Comparison of ENCODE assay signal across 29 cellular contexts in genomic region chr2:240510513-240511210, GRCh38. TPM values are rescaled to one million over a fixed set of nuclear protein-coding genes. Genes with fewer than 3 reads are reported as not detected.
DNase-seq lines count a peak whose midpoint lies in the region; ATAC-seq and TF ChIP-seq lines count a peak whose summit lies in the region.
"Had no signal": no experiment of that assay in that cellular context is flagged by ENCODE, and none has a peak within 500 bp of the region (broad histone marks: within the 10 kb centered on the region; RNA-seq: fewer than 3 reads in every experiment).

No MANE protein-coding gene starts in this region.

- H3K9me3 ChIP-seq in endodermal cell (ENCODE audit: control insufficient read depth, low read length) (no peaks in the 10 kb centered on the region), osteoblast (ENCODE audit: low read depth, low read length) (no peaks in the 10 kb centered on the region)
- H3K9me3 ChIP-seq: adrenal gland, body of pancreas, right lobe of liver, thoracic aorta, vagina had no signal

- peak; percentile 14 for DNase-seq in activated CD8-positive, alpha-beta T cell treated with anti-CD3 and anti-CD28 coated beads, Interleukin-2, amount 10 ng/mL, durations not matched to agents 7 days and 5 days
- no peak for DNase-seq in activated CD8-positive, alpha-beta T cell treated with anti-CD3 and anti-CD28 coated beads for 36 hours
- no peak for DNase-seq in CD14-positive monocyte (ENCODE audit: low spot score)
- DNase-seq in endodermal cell, result peak; percentile 22
- peak; percentile 71 for DNase-seq in osteoblast (ENCODE audit: insufficient read length, low spot score, missing footprints)
- DNase-seq in NCI-H82 treated with DMSO at 0.1 percent for 48 hours (lab: John Stamatoyannopoulos, UW; ENCODE audit: unreplicated experiment), result no peak
- no peak for DNase-seq in stimulated activated CD4-positive, alpha-beta T cell treated with anti-CD3 and anti-CD28 coated beads, Interleukin-2, amount 100 ng/mL, for 48 hours
- DNase-seq in SW480 (ENCODE audit: low spot score), result no peak
- DNase-seq: activated naive CD4-positive, alpha-beta T cell treated with anti-CD3 and anti-CD28 coated beads for 36 hours; CD8-positive, alpha-beta memory T cell; DMS153; left ventricle myocardium superior; naive thymus-derived CD4-positive, alpha-beta T cell; NCI-H1048; NCI-H1694; NCI-H446 treated with DMSO at 0.1 percent for 48 hours; stimulated activated naive CD8-positive, alpha-beta T cell treated with anti-CD3 and anti-CD28 coated beads, Interleukin-15, Interleukin-2, amounts not matched to agents 100 U/mL and 50 U/mL, for 24 hours had no signal

- no peak for TF ChIP-seq CTCF in activated CD8-positive, alpha-beta T cell treated with anti-CD3 and anti-CD28 coated beads for 36 hours (IDR thresholded peaks at IDR 0.05)
- TF ChIP-seq CTCF in CD14-positive monocyte (IDR thresholded peaks at IDR 0.05) (no peak), endodermal cell (conservative IDR thresholded peaks at IDR 0.05) (no peak), osteoblast (IDR thresholded peaks at IDR 0.05; ENCODE audit: extremely low read depth, low read depth, low read length) (no peak)

- no peaks in the 10 kb centered on the region for H3K9me3 Mint-ChIP-seq in activated CD8-positive, alpha-beta T cell treated with anti-CD3 and anti-CD28 coated beads, Interleukin-2, amount 10 ng/mL, durations not matched to agents 7 days and 5 days (ENCODE audit: insufficient read depth)
- no peaks in the 10 kb centered on the region for H3K9me3 Mint-ChIP-seq in activated CD8-positive, alpha-beta T cell treated with anti-CD3 and anti-CD28 coated beads for 36 hours
- no peaks in the 10 kb centered on the region for H3K9me3 Mint-ChIP-seq in CD14-positive monocyte
- H3K9me3 Mint-ChIP-seq in endodermal cell, result no peaks in the 10 kb centered on the region
- H3K9me3 Mint-ChIP-seq: activated naive CD4-positive, alpha-beta T cell treated with anti-CD3 and anti-CD28 coated beads for 36 hours; CD8-positive, alpha-beta memory T cell; IgD-negative memory B cell; mesothelial cell of epicardium had no signal

- CTCF ChIA-PET in activated CD8-positive, alpha-beta T cell treated with anti-CD3 and anti-CD28 coated beads, Interleukin-2, amount 10 ng/mL, durations not matched to agents 7 days and 5 days (lab: Charles Lee), result no interaction called here
- CTCF ChIA-PET in activated CD8-positive, alpha-beta T cell treated with anti-CD3 and anti-CD28 coated beads for 36 hours (lab: Charles Lee), result no interaction called here

- H3K4me1 Mint-ChIP-seq in activated CD8-positive, alpha-beta T cell treated with anti-CD3 and anti-CD28 coated beads, Interleukin-2, amount 10 ng/mL, durations not matched to agents 7 days and 5 days (ENCODE audit: low read depth), result peaks cover 7% of the 10 kb centered on the region
- H3K4me1 Mint-ChIP-seq in activated CD8-positive, alpha-beta T cell treated with anti-CD3 and anti-CD28 coated beads for 36 hours (ENCODE audit: low read depth), result peaks cover 13% of the 10 kb centered on the region
- H3K4me1 Mint-ChIP-seq in CD14-positive monocyte, result peaks cover 17% of the 10 kb centered on the region
- H3K4me1 Mint-ChIP-seq in endodermal cell, result no peaks in the 10 kb centered on the region

- no peaks in the 10 kb centered on the region for H3K79me2 ChIP-seq in osteoblast (ENCODE audit: insufficient read depth, low read length)
- H3K79me2 ChIP-seq: parathyroid adenoma had no signal

- WGBS in endodermal cell (ENCODE audit: insufficient coverage in 1 of 2, insufficient read length in 1 of 2), 2 experiments, result 87 to 88% methylated on average over 7 to 12 of the region's 12 CpGs

- H3K4me3 Mint-ChIP-seq in activated CD8-positive, alpha-beta T cell treated with anti-CD3 and anti-CD28 coated beads, Interleukin-2, amount 10 ng/mL, durations not matched to agents 7 days and 5 days, result no peak overlapping the region
- H3K4me3 Mint-ChIP-seq in activated CD8-positive, alpha-beta T cell treated with anti-CD3 and anti-CD28 coated beads for 36 hours, result no peak overlapping the region
- no peak overlapping the region for H3K4me3 Mint-ChIP-seq in CD14-positive monocyte
- H3K4me3 Mint-ChIP-seq in endodermal cell, result no peak overlapping the region
- H3K4me3 Mint-ChIP-seq: activated naive CD4-positive, alpha-beta T cell treated with anti-CD3 and anti-CD28 coated beads for 36 hours; B cell; CD8-positive, alpha-beta memory T cell; IgD-negative memory B cell; mesothelial cell of epicardium; naive thymus-derived CD4-positive, alpha-beta T cell had no signal

- H3K27ac Mint-ChIP-seq in activated CD8-positive, alpha-beta T cell treated with anti-CD3 and anti-CD28 coated beads, Interleukin-2, amount 10 ng/mL, durations not matched to agents 7 days and 5 days, result no peak overlapping the region
- no peak overlapping the region for H3K27ac Mint-ChIP-seq in activated CD8-positive, alpha-beta T cell treated with anti-CD3 and anti-CD28 coated beads for 36 hours
- H3K27ac Mint-ChIP-seq in CD14-positive monocyte (peak overlapping the region in 4 of 7 donors; percentile 2 to 68 (median 28)), endodermal cell (no peak overlapping the region)
- H3K27ac Mint-ChIP-seq: activated naive CD4-positive, alpha-beta T cell treated with anti-CD3 and anti-CD28 coated beads for 36 hours; B cell; CD8-positive, alpha-beta memory T cell; IgD-negative memory B cell; mesothelial cell of epicardium; naive thymus-derived CD4-positive, alpha-beta T cell had no signal

- ATAC-seq in activated CD8-positive, alpha-beta T cell treated with anti-CD3 and anti-CD28 coated beads, Interleukin-2, amount 10 ng/mL, durations not matched to agents 7 days and 5 days, result no peak
- no peak for ATAC-seq in activated CD8-positive, alpha-beta T cell treated with anti-CD3 and anti-CD28 coated beads for 36 hours
- ATAC-seq: body of pancreas; left ventricle myocardium superior; naive thymus-derived CD4-positive, alpha-beta T cell; right lobe of liver; stimulated activated naive CD8-positive, alpha-beta T cell treated with anti-CD3 and anti-CD28 coated beads, Interleukin-15, Interleukin-2, amounts not matched to agents 100 U/mL and 50 U/mL, for 24 hours had no signal

- H3K4me2 ChIP-seq in osteoblast (ENCODE audit: insufficient read depth, low read length), result no peak overlapping the region

- H3K9ac ChIP-seq in endodermal cell (ENCODE audit: extremely low read depth, low read length, poor library complexity, severe bottlenecking), result no peak overlapping the region
- H3K9ac ChIP-seq: parathyroid adenoma had no signal

- POLR2A ChIA-PET in activated CD8-positive, alpha-beta T cell treated with anti-CD3 and anti-CD28 coated beads, Interleukin-2, amount 10 ng/mL, durations not matched to agents 7 days and 5 days (lab: Charles Lee), result no interaction called here
- POLR2A ChIA-PET in activated CD8-positive, alpha-beta T cell treated with anti-CD3 and anti-CD28 coated beads for 36 hours (lab: Charles Lee), result no interaction called here

- H3K36me3 Mint-ChIP-seq in activated CD8-positive, alpha-beta T cell treated with anti-CD3 and anti-CD28 coated beads, Interleukin-2, amount 10 ng/mL, durations not matched to agents 7 days and 5 days (ENCODE audit: low read depth), result no peaks in the 10 kb centered on the region
- peaks cover 2% of the 10 kb centered on the region for H3K36me3 Mint-ChIP-seq in activated CD8-positive, alpha-beta T cell treated with anti-CD3 and anti-CD28 coated beads for 36 hours (ENCODE audit: low read depth)
- H3K36me3 Mint-ChIP-seq in CD14-positive monocyte, result peaks cover 26 to 28% of the 10 kb centered on the region in 2 donors
- no peaks in the 10 kb centered on the region for H3K36me3 Mint-ChIP-seq in endodermal cell (ENCODE audit: low read depth)

- H3K27me3 ChIP-seq in endodermal cell (ENCODE audit: control insufficient read depth, insufficient read depth, low read length, poor library complexity, severe bottlenecking) (no peaks in the 10 kb centered on the region), osteoblast (ENCODE audit: insufficient read depth, low read length) (no peaks in the 10 kb centered on the region)
- H3K27me3 ChIP-seq: adrenal gland, body of pancreas, right lobe of liver, vagina had no signal

- H2AFZ ChIP-seq in osteoblast (ENCODE audit: low read length), result no peak overlapping the region
- H2AFZ ChIP-seq: parathyroid adenoma had no signal

- H3K36me3 ChIP-seq in endodermal cell (ENCODE audit: control insufficient read depth, insufficient read depth, low read length), result no peaks in the 10 kb centered on the region
- H3K36me3 ChIP-seq in osteoblast (ENCODE audit: insufficient read depth, low read length), result no peaks in the 10 kb centered on the region
- H3K36me3 ChIP-seq: right lobe of liver, vagina had no signal

- H3K4me3 ChIP-seq in endodermal cell (ENCODE audit: low read length) (no peak overlapping the region), osteoblast (ENCODE audit: insufficient read depth, low read length) (no peak overlapping the region)
- H3K4me3 ChIP-seq: adrenal gland, body of pancreas, right lobe of liver, SK-N-MC, thoracic aorta, vagina had no signal

- H3K4me1 ChIP-seq in endodermal cell (ENCODE audit: control insufficient read depth, insufficient read depth, low read length), result no peaks in the 10 kb centered on the region
- peaks cover 5% of the 10 kb centered on the region for H3K4me1 ChIP-seq in osteoblast (ENCODE audit: insufficient read depth, low read length)
- H3K4me1 ChIP-seq: adrenal gland, body of pancreas, right lobe of liver, vagina had no signal

- peaks cover 2% of the 10 kb centered on the region for H4K20me1 ChIP-seq in osteoblast (ENCODE audit: insufficient read depth, low read length)

- H3K27me3 Mint-ChIP-seq in activated CD8-positive, alpha-beta T cell treated with anti-CD3 and anti-CD28 coated beads, Interleukin-2, amount 10 ng/mL, durations not matched to agents 7 days and 5 days (ENCODE audit: low read depth), result no peaks in the 10 kb centered on the region
- H3K27me3 Mint-ChIP-seq in activated CD8-positive, alpha-beta T cell treated with anti-CD3 and anti-CD28 coated beads for 36 hours, result no peaks in the 10 kb centered on the region
- H3K27me3 Mint-ChIP-seq in CD14-positive monocyte (ENCODE audit: low read depth in 3 of 3), result peaks cover 0 to 1% (median 0%) of the 10 kb centered on the region in 3 donors
- peaks cover 3% of the 10 kb centered on the region for H3K27me3 Mint-ChIP-seq in endodermal cell (ENCODE audit: insufficient read depth)
- H3K27me3 Mint-ChIP-seq: B cell; IgD-negative memory B cell; naive thymus-derived CD4-positive, alpha-beta T cell had no signal

- H3K27ac ChIP-seq in endodermal cell (ENCODE audit: low read depth, low read length) (no peak overlapping the region), osteoblast (ENCODE audit: low read depth, low read length) (no peak overlapping the region)
- H3K27ac ChIP-seq: adrenal gland, body of pancreas, parathyroid adenoma, right lobe of liver, RWPE1, SK-N-MC, thoracic aorta, vagina, VCaP had no signal

- intact Hi-C loops in activated CD8-positive, alpha-beta T cell treated with anti-CD3 and anti-CD28 coated beads for 36 hours (cut with micrococcal nuclease), result no loop called here
- intact Hi-C loops in CD14-positive monocyte (cut with micrococcal nuclease), result loop anchor here (5.0 to 10.0 kb wide), 4 partner anchors 74 to 324 kb away; partner anchors contain the start of gene CAPN10 (in 1 of the 2)

RNA-seq across cellular contexts. Expression of gene ANKMY1, which starts 47.1 kb away (rescaled TPM):
- total RNA-seq in activated CD8-positive, alpha-beta T cell treated with anti-CD3 and anti-CD28 coated beads, Interleukin-2, amount 10 ng/mL, durations not matched to agents 7 days and 5 days, result 10 to 100 TPM; 27.9 to 33.3 TPM
- 10 to 100 TPM; 14.5 to 18.6 TPM for total RNA-seq in activated CD8-positive, alpha-beta T cell treated with anti-CD3 and anti-CD28 coated beads for 36 hours
- 1 to 10 TPM; 2.1 to 2.9 TPM for polyA plus RNA-seq in CD14-positive monocyte
- 10 to 100 TPM in 1 of 2 donors, 1 to 10 TPM in 1; 7.4 to 13.3 TPM for total RNA-seq in endodermal cell
- 6.2 TPM for polyA plus RNA-seq in endodermal cell (2013, experiment 1 of 2)
- polyA plus RNA-seq in endodermal cell (2013, experiment 2 of 2), result 4.8 TPM
- total RNA-seq in osteoblast, result 11.2 and 11.5 TPM in 2 replicates

RNA-seq across cellular contexts. Expression of gene DUSP28, which starts 49.5 kb away (rescaled TPM):
- total RNA-seq in activated CD8-positive, alpha-beta T cell treated with anti-CD3 and anti-CD28 coated beads, Interleukin-2, amount 10 ng/mL, durations not matched to agents 7 days and 5 days, result 1 to 10 TPM; 6.8 to 8.1 TPM
- 1 to 10 TPM; 4.5 to 6.2 TPM for total RNA-seq in activated CD8-positive, alpha-beta T cell treated with anti-CD3 and anti-CD28 coated beads for 36 hours
- 10 to 100 TPM; 17.1 to 17.7 TPM for polyA plus RNA-seq in CD14-positive monocyte
- total RNA-seq in endodermal cell, result 1 to 10 TPM; 1.4 to 2.8 TPM
- 8.9 TPM for polyA plus RNA-seq in endodermal cell (2013, experiment 1 of 2)
- 6.1 TPM for polyA plus RNA-seq in endodermal cell (2013, experiment 2 of 2)
- total RNA-seq in osteoblast, result 3.2 and 4.7 TPM in 2 replicates

RNA-seq across cellular contexts. Expression of gene RNPEPL1, which starts 57.6 kb away (rescaled TPM):
- total RNA-seq in activated CD8-positive, alpha-beta T cell treated with anti-CD3 and anti-CD28 coated beads, Interleukin-2, amount 10 ng/mL, durations not matched to agents 7 days and 5 days, result 100 to 1,000 TPM; 110 to 113 TPM
- total RNA-seq in activated CD8-positive, alpha-beta T cell treated with anti-CD3 and anti-CD28 coated beads for 36 hours, result 10 to 100 TPM; 39.1 to 40.5 TPM
- polyA plus RNA-seq in CD14-positive monocyte, result 10 to 100 TPM; 15.4 to 36.4 TPM
- total RNA-seq in endodermal cell (10 to 100 TPM; 38.4 to 52.4 TPM), osteoblast (13.0 and 14.7 TPM in 2 replicates)
- 18.2 TPM for polyA plus RNA-seq in endodermal cell (2013, experiment 1 of 2)
- 18.1 TPM for polyA plus RNA-seq in endodermal cell (2013, experiment 2 of 2)

Comparison
In these comparisons a context has a peak if more than half of its experiments do, and no peak if none do; other contexts are left out.
1. DNase-seq: peak in activated CD8-positive, alpha-beta T cell treated with anti-CD3 and anti-CD28 coated beads, Interleukin-2, amount 10 ng/mL, durations not matched to agents 7 days and 5 days (single experiment), endodermal cell (single experiment) and osteoblast (single experiment); none in activated CD8-positive, alpha-beta T cell treated with anti-CD3 and anti-CD28 coated beads for 36 hours (single experiment), CD14-positive monocyte (single experiment), NCI-H82 treated with DMSO at 0.1 percent for 48 hours (single experiment), stimulated activated CD4-positive, alpha-beta T cell treated with anti-CD3 and anti-CD28 coated beads, Interleukin-2, amount 100 ng/mL, for 48 hours (0 of 2) and SW480 (single experiment).
2. H3K27ac Mint-ChIP-seq: peak in CD14-positive monocyte (4 of 7); none in activated CD8-positive, alpha-beta T cell treated with anti-CD3 and anti-CD28 coated beads, Interleukin-2, amount 10 ng/mL, durations not matched to agents 7 days and 5 days (single experiment), activated CD8-positive, alpha-beta T cell treated with anti-CD3 and anti-CD28 coated beads for 36 hours (single experiment) and endodermal cell (single experiment).